Comparison of ENCODE assay signal across 33 cellular contexts in the genomic region with DNA sequence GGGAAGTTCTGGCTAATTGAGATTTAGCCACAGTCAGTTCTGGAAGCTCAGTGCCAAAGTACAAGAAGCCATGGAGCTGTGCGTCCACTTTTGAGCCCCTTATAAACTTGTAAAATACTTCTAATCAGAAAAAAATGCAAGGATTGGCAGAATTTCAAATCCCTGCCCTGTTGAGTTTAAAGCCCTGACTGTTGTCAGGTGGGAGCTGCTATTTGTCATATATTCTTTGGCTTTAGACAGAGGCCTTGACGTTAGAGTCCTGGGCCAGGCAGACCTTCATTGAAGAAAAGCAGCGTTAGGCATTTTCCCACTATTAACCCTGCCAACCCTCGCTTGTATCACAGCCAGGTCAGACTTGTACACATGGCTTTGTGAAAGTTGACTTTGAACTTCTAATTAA.
DNase-seq lines count a peak whose midpoint lies in the region; ATAC-seq, FAIRE-seq and TF ChIP-seq lines count a peak whose summit lies in the region.
"Had no signal": no experiment of that assay in that cellular context is flagged by ENCODE, and none has a peak within 500 bp of the region (broad histone marks: within the 10 kb centered on the region; RNA-seq: fewer than 3 reads in every experiment).

No MANE protein-coding gene starts in this region.

- H3K4me3 Mint-ChIP-seq in stimulated activated effector memory CD8-positive, alpha-beta T cell treated with anti-CD3 and anti-CD28 coated beads, Interleukin-12 subunit alpha, Interleukin-12 subunit beta, amount 100 ng/mL, for 72 hours: no peak overlapping the region
- H3K4me3 Mint-ChIP-seq: CD4-positive, alpha-beta T cell; mesothelial cell of epicardium had no signal

- no peaks in the 10 kb centered on the region for H3K4me1 Mint-ChIP-seq in stimulated activated effector memory CD8-positive, alpha-beta T cell treated with anti-CD3 and anti-CD28 coated beads, Interleukin-12 subunit alpha, Interleukin-12 subunit beta, amount 100 ng/mL, for 72 hours

- TF ChIP-seq CTCF in AG10803 (conservative IDR thresholded peaks at IDR 0.05; ENCODE audit: low read length) (no peak), fibroblast of the aortic adventitia (IDR thresholded peaks at IDR 0.05; ENCODE audit: insufficient read depth, low read length) (no peak), kidney (IDR thresholded peaks at IDR 0.05; ENCODE audit: borderline replicate concordance, extremely low read depth, insufficient read depth) (no peak)

- H3K27me3 ChIP-seq in MG63: no peaks in the 10 kb centered on the region
- H3K27me3 ChIP-seq: right atrium auricular region, SJSA1, testis had no signal

- H3K27ac Mint-ChIP-seq in stimulated activated effector memory CD8-positive, alpha-beta T cell treated with anti-CD3 and anti-CD28 coated beads, Interleukin-12 subunit alpha, Interleukin-12 subunit beta, amount 100 ng/mL, for 72 hours: no peak overlapping the region
- H3K27ac Mint-ChIP-seq: CD4-positive, alpha-beta T cell; mesothelial cell of epicardium had no signal

- H3K9ac ChIP-seq in kidney (ENCODE audit: low read length in 2 of 2): no peak overlapping the region

- H3K36me3 Mint-ChIP-seq in stimulated activated effector memory CD8-positive, alpha-beta T cell treated with anti-CD3 and anti-CD28 coated beads, Interleukin-12 subunit alpha, Interleukin-12 subunit beta, amount 100 ng/mL, for 72 hours: no peaks in the 10 kb centered on the region

- FAIRE-seq in kidney (lab: Jason Lieb, UNC): no peak
- FAIRE-seq: A549, GM19239, H1, keratinocyte, RCC 7860 had no signal

- DNase-seq in AG10803 (ENCODE audit: low read depth) (peak; percentile 8), LHCN-M2 (ENCODE audit: low read depth) (peak; percentile 36), amniotic epithelial cell (ENCODE audit: low read depth) (peak; percentile 31), fibroblast of the aortic adventitia (ENCODE audit: low read depth) (peak; percentile 76), superior temporal gyrus (ENCODE audit: extremely low spot score) (no peak), kidney (no peak), MG63 (no peak)
- no peak for DNase-seq in stimulated activated effector memory CD8-positive, alpha-beta T cell treated with anti-CD3 and anti-CD28 coated beads, Interleukin-12 subunit alpha, Interleukin-12 subunit beta, amount 100 ng/mL, for 72 hours (ENCODE audit: low spot score in 2 of 2)
- DNase-seq: activated CD4-positive, alpha-beta T cell treated with anti-CD3 and anti-CD28 coated beads, Interleukin-2, amount 50 U/mL, for 48 hours; activated CD4-positive, CD25-positive, alpha-beta regulatory T cell; activated T-cell treated with anti-CD3 and anti-CD28 coated beads, Interleukin-2, amount 50 U/mL, for 48 hours; CD4-positive, alpha-beta T cell; DND-41; effector CD4-positive, alpha-beta T cell; head of caudate nucleus; Karpas-422; left ventricle myocardium superior; NCI-H146; NCI-H2107; NCI-H82; stimulated activated CD4-positive, alpha-beta T cell treated with anti-CD3 and anti-CD28 coated beads, Interleukin-1b, Interleukin-23, amount 100 ng/mL, for 48 hours; stimulated activated naive CD8-positive, alpha-beta T cell treated with anti-CD3 and anti-CD28 coated beads, Interleukin-15, Interleukin-2, amounts not matched to agents 100 U/mL and 50 U/mL, for 24 hours; T-helper 1 cell; testis had no signal

- intact Hi-C loops in kidney (cut with DNase I): no loop called here

- no peaks in the 10 kb centered on the region for H3K9me3 ChIP-seq in kidney (ENCODE audit: control insufficient read depth in 1 of 2, low read length in 2 of 2)
- H3K9me3 ChIP-seq in MG63: no peaks in the 10 kb centered on the region
- H3K9me3 ChIP-seq: A549, right atrium auricular region, SJSA1, testis had no signal

- H3K36me3 ChIP-seq in kidney (ENCODE audit: control insufficient read depth in 1 of 2, insufficient read depth in 2 of 2, low read length in 2 of 2) (no peaks in the 10 kb centered on the region), MG63 (no peaks in the 10 kb centered on the region)
- H3K36me3 ChIP-seq: right atrium auricular region, SJSA1 had no signal

- no peak for ATAC-seq in stimulated activated effector memory CD8-positive, alpha-beta T cell treated with anti-CD3 and anti-CD28 coated beads, Interleukin-12 subunit alpha, Interleukin-12 subunit beta, amount 100 ng/mL, for 72 hours
- ATAC-seq: A549; left ventricle myocardium superior; stimulated activated naive CD8-positive, alpha-beta T cell treated with anti-CD3 and anti-CD28 coated beads, Interleukin-15, Interleukin-2, amounts not matched to agents 100 U/mL and 50 U/mL, for 24 hours had no signal

- H3K9me3 Mint-ChIP-seq in stimulated activated effector memory CD8-positive, alpha-beta T cell treated with anti-CD3 and anti-CD28 coated beads, Interleukin-12 subunit alpha, Interleukin-12 subunit beta, amount 100 ng/mL, for 72 hours: no peaks in the 10 kb centered on the region
- H3K9me3 Mint-ChIP-seq: CD4-positive, alpha-beta T cell; mesothelial cell of epicardium had no signal

- no peak overlapping the region for H3K27ac ChIP-seq in kidney (ENCODE audit: low read depth in 2 of 2, low read length in 2 of 2)
- H3K27ac ChIP-seq: A549, HL-60, right atrium auricular region, SJSA1, testis had no signal

- no peak overlapping the region for H3K4me3 ChIP-seq in AG10803 (ENCODE audit: low read length)
- H3K4me3 ChIP-seq in fibroblast of the aortic adventitia (ENCODE audit: low read depth, low read length): no peak overlapping the region
- no peak overlapping the region for H3K4me3 ChIP-seq in kidney (ENCODE audit: low read length in 2 of 2)
- H3K4me3 ChIP-seq in MG63: no peak overlapping the region
- H3K4me3 ChIP-seq: A549, right atrium auricular region, SJSA1, testis had no signal

- H3K4me1 ChIP-seq in kidney (ENCODE audit: control insufficient read depth in 1 of 2, insufficient read depth in 1 of 2, low read depth in 1 of 2, low read length in 2 of 2): no peaks in the 10 kb centered on the region
- H3K4me1 ChIP-seq: A549, right atrium auricular region, testis had no signal

Comparison
In these comparisons a context has a peak if more than half of its experiments do, and no peak if none do; other contexts are left out.
1. DNase-seq: peak in AG10803 (single experiment), LHCN-M2 (single experiment), amniotic epithelial cell (single experiment) and fibroblast of the aortic adventitia (single experiment); none in stimulated activated effector memory CD8-positive, alpha-beta T cell treated with anti-CD3 and anti-CD28 coated beads, Interleukin-12 subunit alpha, Interleukin-12 subunit beta, amount 100 ng/mL, for 72 hours (0 of 2), superior temporal gyrus (single experiment), kidney (single experiment) and MG63 (single experiment).